ENCODE assay signal across 8 cellular contexts in genomic region chr6:158230967-158231550, GRCh38.
DNase-seq lines count a peak whose midpoint lies in the region; ATAC-seq and TF ChIP-seq lines count a peak whose summit lies in the region.

No MANE protein-coding gene starts in this region.

- no peak for TF ChIP-seq POLR2A in gastroesophageal sphincter (IDR thresholded peaks at IDR 0.05)

- WGBS in gastroesophageal sphincter (ENCODE audit: low coverage in 1 of 2), 2 donors = 45 to 50% methylated on average over 9 to 12 of the region's 15 CpGs

- H3K9me3 ChIP-seq in gastroesophageal sphincter = no peaks in the 10 kb centered on the region
- no peaks in the 10 kb centered on the region for H3K9me3 ChIP-seq in skeletal muscle tissue (ENCODE audit: control insufficient read depth in 3 of 3, low read length in 3 of 3)

- no peaks in the 10 kb centered on the region for H3K36me3 ChIP-seq in H7 (replicated peaks; ENCODE audit: control insufficient read depth, insufficient read depth, low read length)
- no peaks in the 10 kb centered on the region for H3K36me3 ChIP-seq in gastroesophageal sphincter
- no peaks in the 10 kb centered on the region for H3K36me3 ChIP-seq in skeletal muscle tissue (ENCODE audit: control insufficient read depth in 3 of 3, insufficient read depth in 3 of 3, low read length in 3 of 3)

- no peak for TF ChIP-seq EP300 in gastroesophageal sphincter (IDR thresholded peaks at IDR 0.05)

- peaks cover 0 to 29% (median 0%) of the 10 kb centered on the region in 3 donors for H3K4me1 ChIP-seq in gastroesophageal sphincter
- peaks cover 8 to 14% (median 14%) of the 10 kb centered on the region in 3 donors for H3K4me1 ChIP-seq in skeletal muscle tissue (ENCODE audit: control insufficient read depth in 3 of 3, insufficient read depth in 3 of 3, low read length in 3 of 3)

- peak overlapping the region; percentile 44 to 95 (median 91) for H3K27ac ChIP-seq in gastroesophageal sphincter
- H3K27ac ChIP-seq in skeletal muscle tissue (ENCODE audit: low read depth, low read length) = peak overlapping the region; percentile 67

- ATAC-seq in gastroesophageal sphincter (no peak), GM18858 (IDR thresholded peaks at IDR 0.05; ENCODE audit: unreplicated experiment) (no peak)

- H3K27me3 ChIP-seq in H7 (ENCODE audit: control insufficient read depth, insufficient read depth, low read length) (peaks cover 9% of the 10 kb centered on the region), gastroesophageal sphincter (no peaks in the 10 kb centered on the region), skeletal muscle tissue (ENCODE audit: control insufficient read depth in 3 of 3, insufficient read depth in 3 of 3, low read length in 3 of 3) (no peaks in the 10 kb centered on the region)

- H3K9ac ChIP-seq in skeletal muscle tissue (ENCODE audit: low read depth in 1 of 3, low read length in 3 of 3) = peak overlapping the region; percentile 57 to 85 (median 66)

- no peak for TF ChIP-seq CTCF in WI38 (IDR thresholded peaks at IDR 0.05; ENCODE audit: low read depth, low read length)
- no peak for TF ChIP-seq CTCF in gastroesophageal sphincter (IDR thresholded peaks at IDR 0.05)

- DNase-seq in H7 (no peak), OCI-M2 (lab: John Stamatoyannopoulos, UW; ENCODE audit: unreplicated experiment) (no peak), EL (no peak)
- DNase-seq in stimulated activated CD4-positive, alpha-beta T cell treated with anti-CD3 and anti-CD28 coated beads, Interleukin-12 subunit alpha, Interleukin-12 subunit beta, amount 100 ng/mL, for 4 hours = no peak

- H3K4me3 ChIP-seq in H7 (ENCODE audit: insufficient read depth, low read depth, low read length) = peak overlapping the region; percentile 59
- peak overlapping the region; percentile 68 for H3K4me3 ChIP-seq in WI38 (ENCODE audit: low read depth, low read length)
- H3K4me3 ChIP-seq in gastroesophageal sphincter = peak overlapping the region; percentile 41 to 89
- H3K4me3 ChIP-seq in skeletal muscle tissue (ENCODE audit: low read length in 3 of 3) = peak overlapping the region; percentile 60 to 82 (median 79)
